ENCODE assay signal across 9 cellular contexts in genomic region chr1:226680653-226681052, GRCh38. TPM values are rescaled to one million over a fixed set of nuclear protein-coding genes. Genes with fewer than 3 reads are reported as not detected.
DNase-seq lines count a peak whose midpoint lies in the region; ATAC-seq and TF ChIP-seq lines count a peak whose summit lies in the region.
"Had no signal": no experiment of that assay in that cellular context is flagged by ENCODE, and none has a peak within 500 bp of the region (broad histone marks: within the 10 kb centered on the region; RNA-seq: fewer than 3 reads in every experiment).

No MANE protein-coding gene starts in this region.

- no peak overlapping the region for H2AFZ ChIP-seq in SU-DHL-6 (ENCODE audit: low read depth, low read length, severe bottlenecking)

- H4K20me1 ChIP-seq in SU-DHL-6 (ENCODE audit: low read depth, low read length): no peaks in the 10 kb centered on the region

- no peaks in the 10 kb centered on the region for H3K27me3 Mint-ChIP-seq in CD8-positive, alpha-beta memory T cell

- H3K4me1 ChIP-seq in CD8-positive, alpha-beta memory T cell (ENCODE audit: insufficient read depth, low read length): peaks cover 100% of the 10 kb centered on the region
- H3K4me1 ChIP-seq in gastrocnemius medialis: peaks cover 71 to 94% of the 10 kb centered on the region in 2 donors

- TF ChIP-seq CTCF in SU-DHL-6 (IDR thresholded peaks at IDR 0.05; ENCODE audit: insufficient read depth, low read length, poor library complexity, severe bottlenecking): no peak
- TF ChIP-seq CTCF in foreskin fibroblast (IDR thresholded peaks at IDR 0.05; ENCODE audit: low read depth, low read length): no peak
- no peak for TF ChIP-seq CTCF in gastrocnemius medialis (IDR thresholded peaks at IDR 0.05 in 4 of 5, conservative IDR thresholded peaks at IDR 0.05 in 1 of 5)
- TF ChIP-seq CTCF in lower leg skin (IDR thresholded peaks at IDR 0.05): no peak

- H3K4me3 Mint-ChIP-seq in CD8-positive, alpha-beta memory T cell: peak overlapping the region; percentile 52 to 91 (median 80)

- no peaks in the 10 kb centered on the region for H3K27me3 ChIP-seq in CD8-positive, alpha-beta memory T cell (ENCODE audit: insufficient read depth, low read length, poor library complexity, severe bottlenecking)
- H3K27me3 ChIP-seq in SU-DHL-6 (ENCODE audit: low read length): no peaks in the 10 kb centered on the region
- H3K27me3 ChIP-seq in gastrocnemius medialis: no peaks in the 10 kb centered on the region

- H3K79me2 ChIP-seq in SU-DHL-6 (ENCODE audit: insufficient read depth, low read length): peaks cover 13% of the 10 kb centered on the region; the same call in 1 of the 2 replicates

- ATAC-seq in gastrocnemius medialis (no peak), GM21619 (IDR thresholded peaks at IDR 0.05; ENCODE audit: unreplicated experiment) (no peak), HG02678 (IDR thresholded peaks at IDR 0.05; ENCODE audit: unreplicated experiment) (no peak)

- POLR2A ChIA-PET in CD8-positive, alpha-beta memory T cell (lab: Charles Lee): interaction anchor here (1.0 to 1.5 kb wide), 7 partner anchors 15 to 50 kb away, joined by 3 to 7 read pairs (median 4); no protein-coding TSS in a partner anchor

- peak overlapping the region; percentile 72 for H3K27ac ChIP-seq in CD8-positive, alpha-beta memory T cell (ENCODE audit: low read depth, low read length)
- peak overlapping the region; percentile 92 for H3K27ac ChIP-seq in SU-DHL-6 (ENCODE audit: low read depth, low read length)
- H3K27ac ChIP-seq in gastrocnemius medialis: peak overlapping the region; percentile 89 to 96 (median 94)

- 62 to 68% methylated on average over 5 of the region's 5 CpGs for WGBS in lower leg skin, 2 donors

- in situ Hi-C loops in gastrocnemius medialis (cut with MboI; ENCODE audit: low sequenced_read_pairs in 4 of 4): no loop called here

- no peaks in the 10 kb centered on the region for H3K9me3 ChIP-seq in CD8-positive, alpha-beta memory T cell (ENCODE audit: low read length)
- H3K9me3 ChIP-seq in SU-DHL-6 (ENCODE audit: insufficient read depth, low read length) (no peaks in the 10 kb centered on the region), gastrocnemius medialis (no peaks in the 10 kb centered on the region)

- peak overlapping the region; percentile 55 for H3K9ac ChIP-seq in SU-DHL-6 (ENCODE audit: low read length)

- DNase-seq in CD8-positive, alpha-beta memory T cell: no peak
- DNase-seq in foreskin fibroblast (no peak), gastrocnemius medialis (no peak), NCI-H510A (lab: John Stamatoyannopoulos, UW) (no peak), lower leg skin (ENCODE audit: low spot score in 2 of 2) (no peak)
- DNase-seq: NCI-H1048 had no signal

- no peak for TF ChIP-seq POLR2A in gastrocnemius medialis (IDR thresholded peaks at IDR 0.05)
- TF ChIP-seq POLR2A in lower leg skin (IDR thresholded peaks at IDR 0.05): no peak

- H3K4me2 ChIP-seq in SU-DHL-6 (ENCODE audit: low read depth, low read length, poor library complexity, severe bottlenecking): peak overlapping the region; percentile 69

- no peaks in the 10 kb centered on the region for H3K9me2 ChIP-seq in SU-DHL-6 (replicated peaks; ENCODE audit: insufficient read depth, low read length)

- intact Hi-C loops in gastrocnemius medialis (cut with DNase I; ENCODE audit: low total_unique reads): no loop called here
- intact Hi-C loops in lower leg skin (cut with DNase I; ENCODE audit: low total_unique reads): no loop called here

- peak overlapping the region; percentile 38 for H3K4me3 ChIP-seq in CD8-positive, alpha-beta memory T cell (ENCODE audit: low read length)
- H3K4me3 ChIP-seq in SU-DHL-6 (ENCODE audit: insufficient read depth, low read length, poor library complexity, severe bottlenecking): peak overlapping the region; percentile 48
- peak overlapping the region; percentile 44 to 53 for H3K4me3 ChIP-seq in foreskin fibroblast (ENCODE audit: low read depth in 1 of 2, low read length in 2 of 2)
- H3K4me3 ChIP-seq in gastrocnemius medialis: peak overlapping the region in 2 of 4 donors; percentile 60 to 71
- no peak overlapping the region for H3K4me3 ChIP-seq in lower leg skin (ENCODE audit: low read depth, poor library complexity, severe bottlenecking)

- peak overlapping the region; percentile 94 to 99 (median 98) for H3K27ac Mint-ChIP-seq in CD8-positive, alpha-beta memory T cell

- H3F3A ChIP-seq in SU-DHL-6 (ENCODE audit: insufficient read depth): peaks cover 52% of the 10 kb centered on the region

- H3K36me3 ChIP-seq in CD8-positive, alpha-beta memory T cell (ENCODE audit: insufficient read depth, low read length): peaks cover 4% of the 10 kb centered on the region
- H3K36me3 ChIP-seq in SU-DHL-6 (ENCODE audit: low read length) (no peaks in the 10 kb centered on the region), gastrocnemius medialis (no peaks in the 10 kb centered on the region)

- peaks cover 97 to 100% (median 99%) of the 10 kb centered on the region in 3 donors for H3K4me1 Mint-ChIP-seq in CD8-positive, alpha-beta memory T cell

- no peaks in the 10 kb centered on the region for H3K9me3 Mint-ChIP-seq in CD8-positive, alpha-beta memory T cell

- peaks cover 4 to 41% (median 9%) of the 10 kb centered on the region in 3 donors for H3K36me3 Mint-ChIP-seq in CD8-positive, alpha-beta memory T cell

- CTCF ChIA-PET in CD8-positive, alpha-beta memory T cell (lab: Charles Lee): interaction anchor here (1.0 to 4.1 kb wide), 6 partner anchors 14 to 59 kb away, joined by 3 to 15 read pairs (median 3); partner anchors contain the start of gene ITPKB

RNA-seq across cellular contexts. Expression of gene ITPKB, which starts 58.4 kb away (rescaled TPM):
- 10 to 100 TPM; 37.7 to 39.6 TPM for total RNA-seq in CD8-positive, alpha-beta memory T cell
- polyA plus RNA-seq in CD8-positive, alpha-beta memory T cell: 50.1 TPM
- total RNA-seq in gastrocnemius medialis (10 to 100 TPM in 1 of 4 donors, 1 to 10 TPM in 3; 7.1 to 13.9 (median 7.8) TPM), lower leg skin (10 to 100 TPM; 39.3 to 57.2 (median 44.1) TPM)
